9 cellular contexts compared by ENCODE assay signal in genomic region chr17:82752371-82753200, GRCh38. TPM values are rescaled to one million over a fixed set of nuclear protein-coding genes. Genes with fewer than 3 reads are reported as not detected.
A peak's percentile ranks its signal among the peaks of the same experiment; 100 is the strongest.
DNase-seq lines count a peak whose midpoint lies in the region; FAIRE-seq and TF ChIP-seq lines count a peak whose summit lies in the region.
"Had no signal": no experiment of that assay in that cellular context is flagged by ENCODE, and none has a peak within 500 bp of the region (broad histone marks: within the 10 kb centered on the region; RNA-seq: fewer than 3 reads in every experiment).

No MANE protein-coding gene starts in this region.

- TF ChIP-seq CTCF in MCF 10A (IDR thresholded peaks at IDR 0.05; ENCODE audit: unreplicated experiment) = no peak

- no peaks in the 10 kb centered on the region for H3K27me3 ChIP-seq in layer of hippocampus (ENCODE audit: control insufficient read depth, insufficient read depth, low read length)

- no peaks in the 10 kb centered on the region for H3K4me1 Mint-ChIP-seq in MCF 10A (ENCODE audit: insufficient read depth, unreplicated experiment)

- POLR2A ChIA-PET in MCF 10A (lab: Yijun Ruan, JAX) = interaction anchor here (0.6 to 1.9 kb wide), 8 partner anchors 11 to 420 kb away, joined by 3 to 4 read pairs (median 3); partner anchors contain the start of gene FN3KRP

- H3K27ac Mint-ChIP-seq in MCF 10A (ENCODE audit: low read depth, unreplicated experiment) = no peak overlapping the region

- H3K9me3 Mint-ChIP-seq in MCF 10A (ENCODE audit: unreplicated experiment) = no peaks in the 10 kb centered on the region

- CTCF ChIA-PET in MCF 10A (lab: Yijun Ruan, JAX) = no interaction called here

- no peaks in the 10 kb centered on the region for H3K27me3 Mint-ChIP-seq in MCF 10A (ENCODE audit: insufficient read depth, unreplicated experiment)

- peak overlapping the region; percentile 80 for H3K4me3 Mint-ChIP-seq in MCF 10A (ENCODE audit: unreplicated experiment)

- TSS peak; percentile 16 for BruUV-seq in MCF 10A (replicated peaks; lab: Mats Ljungman, UMichigan)

- DNase-seq in NCI-H1436 (lab: John Stamatoyannopoulos, UW) (peak; percentile 23), NCI-H1436 treated with DMSO at 0.1 percent for 48 hours (lab: John Stamatoyannopoulos, UW) (no peak), H54 (ENCODE audit: insufficient read length, low spot score) (peak; percentile 70), M059J (ENCODE audit: low read depth) (peak; percentile 50), MCF 10A (ENCODE audit: unreplicated experiment) (peak; percentile 6), substantia nigra (lab: John Stamatoyannopoulos, UW) (peak in 3 of 49 donors; percentile 0 to 70 (median 20)), NCI-H510A (lab: John Stamatoyannopoulos, UW) (no peak)

- H3K27ac ChIP-seq in layer of hippocampus (ENCODE audit: low read depth, low read length) = peak overlapping the region; percentile 84
- H3K27ac ChIP-seq in substantia nigra (ENCODE audit: low read depth, low read length, poor library complexity, severe bottlenecking) = peak overlapping the region; percentile 84

- no peak for FAIRE-seq in H54 (lab: Jason Lieb, UNC)
- FAIRE-seq: colon had no signal

- peaks cover 5% of the 10 kb centered on the region for H3K36me3 Mint-ChIP-seq in MCF 10A (ENCODE audit: insufficient read depth, unreplicated experiment)

- intact Hi-C loops in MCF 10A (cut with micrococcal nuclease) = no loop called here

- no peak for TF ChIP-seq POLR2A in H54 (IDR thresholded peaks at IDR 0.05; ENCODE audit: low read depth, low read length)

RNA-seq across cellular contexts. Expression of gene TBCD, which starts 0.7 kb away (rescaled TPM):
- total RNA-seq in M059J (2014; rRNA removed; shearing (Covaris generic)) = 13.4 and 24.7 TPM in 2 replicates
- total RNA-seq in MCF 10A (2022) = 66.8 and 76.2 TPM in 2 replicates

RNA-seq across cellular contexts. Expression of gene FN3K, which starts 17.2 kb away (rescaled TPM):
- 0.64 TPM in 1 of 2 replicates, not detected in the other for total RNA-seq in M059J (2014; rRNA removed; shearing (Covaris generic))
- total RNA-seq in MCF 10A (2022) = 1.3 and 4.0 TPM in 2 replicates

RNA-seq across cellular contexts. Expression of gene FN3KRP, which starts 36.1 kb away (rescaled TPM):
- 27.4 and 32.8 TPM in 2 replicates for total RNA-seq in M059J (2014; rRNA removed; shearing (Covaris generic))
- total RNA-seq in MCF 10A (2022) = 21.5 and 24.4 TPM in 2 replicates

RNA-seq across cellular contexts. Expression of gene RAB40B, which starts 54.1 kb away (rescaled TPM):
- 4.3 and 8.9 TPM in 2 replicates for total RNA-seq in M059J (2014; rRNA removed; shearing (Covaris generic))
- total RNA-seq in MCF 10A (2022) = 5.9 and 6.3 TPM in 2 replicates

Comparison
In these comparisons a context has a peak if more than half of its experiments do, and no peak if none do; other contexts are left out.
1. DNase-seq: peak in NCI-H1436 (single experiment), H54 (single experiment), M059J (single experiment) and MCF 10A (single experiment); none in NCI-H1436 treated with DMSO at 0.1 percent for 48 hours (single experiment) and NCI-H510A (single experiment).